In genomic region chr4:1608196-1608820, GRCh38 we compare ENCODE assay signal across 14 cellular contexts.
"Had no signal": no experiment of that assay in that cellular context is flagged by ENCODE, and none has a peak within 500 bp of the region (broad histone marks: within the 10 kb centered on the region; RNA-seq: fewer than 3 reads in every experiment).

No MANE protein-coding gene starts in this region.

- H3K9me3 Mint-ChIP-seq: activated T-cell treated with anti-CD3 and anti-CD28 coated beads, Interleukin-2, amount 50 U/mL, for 24 hours; naive B cell had no signal

- H3K27me3 ChIP-seq: testis, upper lobe of left lung had no signal

- H3K4me3 ChIP-seq: gastroesophageal sphincter, smooth muscle cell, stomach, testis, upper lobe of left lung had no signal

- DNase-seq: activated CD4-positive, alpha-beta T cell treated with anti-CD3 and anti-CD28 coated beads for 1 hour; activated CD4-positive, alpha-beta T cell treated with anti-CD3 and anti-CD28 coated beads, Interleukin-2, amount 50 U/mL, for 4 hours; activated naive CD4-positive, alpha-beta T cell treated with anti-CD3 and anti-CD28 coated beads, Interleukin-2, amount 50 U/mL, for 16 hours; activated T-cell treated with anti-CD3 and anti-CD28 coated beads, Interleukin-2, amount 50 U/mL, for 24 hours; mammary epithelial cell; naive B cell; nucleus accumbens; stomach; T-helper 9 cell; testis had no signal

- H3K9me3 ChIP-seq: gastroesophageal sphincter, stomach, testis, upper lobe of left lung had no signal

- ATAC-seq: gastroesophageal sphincter had no signal

- H3K36me3 Mint-ChIP-seq: naive B cell had no signal

- H3K27ac Mint-ChIP-seq: activated T-cell treated with anti-CD3 and anti-CD28 coated beads, Interleukin-2, amount 50 U/mL, for 24 hours; progenitor cell of endocrine pancreas had no signal

- H3K36me3 ChIP-seq: gastroesophageal sphincter, stomach, upper lobe of left lung had no signal

- H3K4me3 Mint-ChIP-seq: activated T-cell treated with anti-CD3 and anti-CD28 coated beads, Interleukin-2, amount 50 U/mL, for 24 hours; naive B cell had no signal

- H3K27ac ChIP-seq: gastroesophageal sphincter, stomach, testis, upper lobe of left lung had no signal

- H3K4me1 ChIP-seq: gastroesophageal sphincter, testis had no signal

- H3K27me3 Mint-ChIP-seq: progenitor cell of endocrine pancreas had no signal
